Comparison of ENCODE assay signal across 2 cellular contexts in the genomic region with DNA sequence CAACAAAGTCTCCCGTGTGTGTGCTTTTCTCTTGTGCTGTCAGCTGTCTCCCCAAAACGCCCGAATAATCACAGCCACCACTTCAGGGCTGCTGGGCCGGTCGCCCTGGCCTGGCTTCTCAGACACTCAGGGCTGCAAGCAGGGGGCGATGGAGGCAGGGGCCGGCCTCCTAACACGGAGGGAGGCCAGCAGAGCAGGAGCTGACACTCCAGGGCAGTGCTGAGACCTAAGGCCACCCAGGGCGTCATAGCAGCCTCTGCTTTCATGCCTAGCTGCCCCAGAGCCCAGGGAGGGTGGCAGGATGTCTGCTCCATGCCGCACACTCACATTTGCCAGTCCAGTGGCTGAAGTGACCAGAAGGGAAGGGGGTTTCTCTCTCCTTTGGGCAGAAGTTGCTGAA.
TF ChIP-seq lines count a peak whose summit lies in the region.

No MANE protein-coding gene starts in this region.

TF ChIP-seq in HEK293, 187 proteins besides CTCF, POLR2A, EP300 and RAD21:
- TF ChIP-seq ZNF366 (tag by site-specific recombination; conservative IDR thresholded peaks at IDR 0.05), result no peak
- TF ChIP-seq ZIC2 (tag by site-specific recombination; IDR thresholded peaks at IDR 0.05), result peak; percentile 28; the same call in 1 of the 2 replicates

TF ChIP-seq in GM12878, 131 proteins besides CTCF, POLR2A, EP300 and RAD21:
- TF ChIP-seq ZSCAN29 (IDR thresholded peaks at IDR 0.05) (no peak), ZBED1 (IDR thresholded peaks at IDR 0.05; ENCODE audit: borderline replicate concordance) (0 out of 2 replicates have a peak, but pooled peaks have one; percentile 5)
